In the genomic region with DNA sequence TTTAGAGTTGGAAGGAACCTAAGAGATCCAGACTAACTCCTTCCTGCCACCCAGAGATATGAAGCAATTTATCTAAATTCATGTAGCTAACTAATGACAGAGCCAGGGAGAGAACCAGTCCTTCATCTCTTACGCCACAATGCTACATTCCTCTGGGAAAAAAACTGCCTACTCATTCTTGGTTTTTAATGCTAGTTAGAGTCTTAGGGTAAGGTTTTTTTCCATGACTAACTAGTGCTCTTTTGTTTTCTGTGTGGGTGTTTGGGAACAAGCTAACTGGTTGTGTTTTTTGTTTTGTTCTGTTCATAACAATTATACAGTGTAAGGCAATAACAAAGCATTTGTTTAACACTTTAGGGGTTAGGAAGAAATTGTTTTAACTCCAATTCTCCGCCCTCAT, we compare ENCODE assay signal across 1 cellular context.
TF ChIP-seq lines count a peak whose summit lies in the region.

No MANE protein-coding gene starts in this region.

TF ChIP-seq in HCT116, 20 proteins besides CTCF, POLR2A, EP300 and RAD21:
- TF ChIP-seq EZH2phosphoT487 (IDR thresholded peaks at IDR 0.05; ENCODE audit: borderline replicate concordance) (no peak), EGR1 (IDR thresholded peaks at IDR 0.05; ENCODE audit: low read depth) (peak; percentile 42; the same call in 1 of the 2 replicates), SP1 (IDR thresholded peaks at IDR 0.05; ENCODE audit: low read depth) (peak; percentile 26; the same call in 1 of the 2 replicates), JUND (IDR thresholded peaks at IDR 0.05) (no peak), CEBPB (IDR thresholded peaks at IDR 0.05; ENCODE audit: low read depth) (peak; percentile 65)
- TF ChIP-seq, protein P1, sequence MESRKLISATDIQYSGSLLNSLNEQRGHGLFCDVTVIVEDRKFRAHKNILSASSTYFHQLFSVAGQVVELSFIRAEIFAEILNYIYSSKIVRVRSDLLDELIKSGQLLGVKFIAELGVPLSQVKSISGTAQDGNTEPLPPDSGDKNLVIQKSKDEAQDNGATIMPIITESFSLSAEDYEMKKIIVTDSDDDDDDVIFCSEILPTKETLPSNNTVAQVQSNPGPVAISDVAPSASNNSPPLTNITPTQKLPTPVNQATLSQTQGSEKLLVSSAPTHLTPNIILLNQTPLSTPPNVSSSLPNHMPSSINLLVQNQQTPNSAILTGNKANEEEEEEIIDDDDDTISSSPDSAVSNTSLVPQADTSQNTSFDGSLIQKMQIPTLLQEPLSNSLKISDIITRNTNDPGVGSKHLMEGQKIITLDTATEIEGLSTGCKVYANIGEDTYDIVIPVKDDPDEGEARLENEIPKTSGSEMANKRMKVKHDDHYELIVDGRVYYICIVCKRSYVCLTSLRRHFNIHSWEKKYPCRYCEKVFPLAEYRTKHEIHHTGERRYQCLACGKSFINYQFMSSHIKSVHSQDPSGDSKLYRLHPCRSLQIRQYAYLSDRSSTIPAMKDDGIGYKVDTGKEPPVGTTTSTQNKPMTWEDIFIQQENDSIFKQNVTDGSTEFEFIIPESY (IDR thresholded peaks at IDR 0.05; ENCODE audit: extremely low read depth, insufficient replicate concordance, low read length) = no peak
TF ChIP-seq in HCT116: peak in this region for 3.
